Comparison of ENCODE assay signal across 15 cellular contexts in the genomic region with DNA sequence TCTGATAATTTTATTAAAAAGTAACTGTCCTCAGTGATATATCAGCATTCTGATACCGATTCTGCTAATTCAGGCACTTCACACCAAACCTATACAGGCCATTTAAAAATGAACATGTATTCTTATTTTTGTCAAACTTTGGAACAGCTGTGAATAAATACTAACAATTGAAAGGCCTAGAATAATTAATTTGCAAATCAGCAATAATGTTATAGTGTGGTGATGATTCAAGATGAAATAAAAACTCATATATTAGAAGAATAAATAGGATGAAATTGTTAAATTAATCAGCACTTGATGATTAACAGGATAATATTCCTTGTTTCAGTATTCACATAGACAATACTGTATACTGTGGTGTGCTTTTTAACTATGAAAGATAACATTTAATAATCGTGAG. TPM values are rescaled to one million over a fixed set of nuclear protein-coding genes. Genes with fewer than 3 reads are reported as not detected.
A peak's percentile ranks its signal among the peaks of the same experiment; 100 is the strongest.
DNase-seq lines count a peak whose midpoint lies in the region; ATAC-seq and TF ChIP-seq lines count a peak whose summit lies in the region.
"Had no signal": no experiment of that assay in that cellular context is flagged by ENCODE, and none has a peak within 500 bp of the region (broad histone marks: within the 10 kb centered on the region; RNA-seq: fewer than 3 reads in every experiment).

No MANE protein-coding gene starts in this region.

- H3K4me1 ChIP-seq in HEK293 (ENCODE audit: control insufficient read depth, insufficient read depth, low read length) (peaks cover 21% of the 10 kb centered on the region), ascending aorta (no peaks in the 10 kb centered on the region), skeletal muscle satellite cell (ENCODE audit: control insufficient read depth, insufficient read depth, low read length) (peaks cover 25% of the 10 kb centered on the region), PC-9 (replicated peaks; ENCODE audit: insufficient read depth) (peaks cover 10% of the 10 kb centered on the region)
- H3K4me1 ChIP-seq: prostate gland had no signal

- no peaks in the 10 kb centered on the region for H3K36me3 ChIP-seq in HEK293 (ENCODE audit: control insufficient read depth in 2 of 2, insufficient read depth in 1 of 2, low read length in 2 of 2)
- H3K36me3 ChIP-seq in ascending aorta = no peaks in the 10 kb centered on the region
- no peaks in the 10 kb centered on the region for H3K36me3 ChIP-seq in skeletal muscle satellite cell (ENCODE audit: insufficient read depth, low read length)
- H3K36me3 ChIP-seq in PC-9 (ENCODE audit: low read depth) = no peaks in the 10 kb centered on the region
- H3K36me3 ChIP-seq: prostate gland had no signal

- H3K27me3 ChIP-seq in ascending aorta (no peaks in the 10 kb centered on the region), skeletal muscle satellite cell (ENCODE audit: control insufficient read depth, insufficient read depth, low read length) (no peaks in the 10 kb centered on the region), PC-9 (ENCODE audit: insufficient read depth, low read depth) (no peaks in the 10 kb centered on the region)

- H3K4me2 ChIP-seq in skeletal muscle satellite cell (ENCODE audit: low read length) = peak overlapping the region; percentile 98
- no peak overlapping the region for H3K4me2 ChIP-seq in PC-9
- H3K4me2 ChIP-seq: hepatocyte had no signal

- H3K9me3 Mint-ChIP-seq in CD14-positive monocyte = peaks cover 0 to 5% (median 1%) of the 10 kb centered on the region in 7 donors
- H3K9me3 Mint-ChIP-seq in stimulated activated naive CD8-positive, alpha-beta T cell treated with anti-CD3 and anti-CD28 coated beads, Interleukin-15, amount 100 ng/mL, for 72 hours = no peaks in the 10 kb centered on the region
- H3K9me3 Mint-ChIP-seq: WTC11 had no signal

- no peaks in the 10 kb centered on the region for H3K79me2 ChIP-seq in PC-9 (ENCODE audit: low read depth)
- H3K79me2 ChIP-seq: hepatocyte had no signal

- no TSS peak for BruUV-seq in PC-9 (replicated peaks; lab: Mats Ljungman, UMichigan)

- no peaks in the 10 kb centered on the region for H4K20me1 ChIP-seq in PC-9 (ENCODE audit: insufficient read depth)

- H3K4me3 Mint-ChIP-seq in CD14-positive monocyte = peak overlapping the region in 1 of 2 donors; percentile 69
- no peak overlapping the region for H3K4me3 Mint-ChIP-seq in stimulated activated naive CD8-positive, alpha-beta T cell treated with anti-CD3 and anti-CD28 coated beads, Interleukin-15, amount 100 ng/mL, for 72 hours
- H3K4me3 Mint-ChIP-seq: WTC11 had no signal

- H3K9ac ChIP-seq in skeletal muscle satellite cell (ENCODE audit: low read depth, low read length) = peak overlapping the region; percentile 99

- intact Hi-C loops in ascending aorta (cut with DNase I) (loop anchor here (10.0 kb wide), 1 partner anchor 535 kb away; the partner anchor contains the start of gene EPS15), CD14-positive monocyte (cut with micrococcal nuclease) (loop anchor here in 1 of 2 donors (10.0 kb wide), 1 partner anchor 185 kb away; no protein-coding TSS in a partner anchor), PC-9 (cut with micrococcal nuclease; ENCODE audit: unreplicated experiment) (no loop called here)

- H3K4me3 ChIP-seq in HEK293 (ENCODE audit: low read depth, low read length) (peak overlapping the region; percentile 98), ascending aorta (peak overlapping the region; percentile 3 to 87), skeletal muscle satellite cell (ENCODE audit: low read length) (peak overlapping the region; percentile 96), PC-9 (no peak overlapping the region)
- H3K4me3 ChIP-seq: hepatocyte, lung, prostate gland had no signal

- CTCF ChIA-PET in HEK293 (lab: Yijun Ruan, JAX) (interaction anchor here (1.4 to 3.2 kb wide), 2 partner anchors 10 to 18 kb away, joined by 9 to 13 read pairs; partner anchors contain the start of genes CDKN2C and FAF1), PC-9 (lab: Charles Lee) (interaction anchor here (0.6 kb wide), 1 partner anchor 282 kb away, joined by 6 read pairs; no protein-coding TSS in a partner anchor)

- peaks cover 59 to 70% (median 61%) of the 10 kb centered on the region in 3 donors for H3K27me3 Mint-ChIP-seq in CD14-positive monocyte (ENCODE audit: low read depth in 3 of 3)
- peaks cover 22% of the 10 kb centered on the region for H3K27me3 Mint-ChIP-seq in stimulated activated naive CD8-positive, alpha-beta T cell treated with anti-CD3 and anti-CD28 coated beads, Interleukin-15, amount 100 ng/mL, for 72 hours

- DNase-seq in NCI-H446 treated with DMSO at 0.1 percent for 48 hours (lab: John Stamatoyannopoulos, UW) (peak; percentile 54), NCI-H446 (lab: John Stamatoyannopoulos, UW) (no peak), ascending aorta (ENCODE audit: low spot score in 2 of 2) (no peak), CD14-positive monocyte (ENCODE audit: low spot score) (no peak), PC-9 (no peak)
- DNase-seq in stimulated activated naive CD8-positive, alpha-beta T cell treated with anti-CD3 and anti-CD28 coated beads, Interleukin-15, amount 100 ng/mL, for 72 hours = no peak
- DNase-seq: activated T-cell treated with anti-CD3 and anti-CD28 coated beads, Interleukin-2, amount 50 U/mL, for 1 hour; trophoblast cell had no signal

- H2AFZ ChIP-seq in PC-9 = no peak overlapping the region
- H2AFZ ChIP-seq: hepatocyte had no signal

- H3F3A ChIP-seq in PC-9 (ENCODE audit: insufficient read depth, low read depth) = no peaks in the 10 kb centered on the region; the same call in 1 of the 2 replicates

- H3K27ac Mint-ChIP-seq in CD14-positive monocyte = no peak overlapping the region
- no peak overlapping the region for H3K27ac Mint-ChIP-seq in stimulated activated naive CD8-positive, alpha-beta T cell treated with anti-CD3 and anti-CD28 coated beads, Interleukin-15, amount 100 ng/mL, for 72 hours
- H3K27ac Mint-ChIP-seq: WTC11 had no signal

- H3K4me1 Mint-ChIP-seq in CD14-positive monocyte = peaks cover 20% of the 10 kb centered on the region
- H3K4me1 Mint-ChIP-seq in stimulated activated naive CD8-positive, alpha-beta T cell treated with anti-CD3 and anti-CD28 coated beads, Interleukin-15, amount 100 ng/mL, for 72 hours = peaks cover 23% of the 10 kb centered on the region

- H3K36me3 Mint-ChIP-seq in CD14-positive monocyte = peaks cover 10 to 15% of the 10 kb centered on the region in 2 donors
- H3K36me3 Mint-ChIP-seq: WTC11 had no signal

- H3K27ac ChIP-seq in HEK293 (ENCODE audit: extremely low read depth, low read depth, low read length) (no peak overlapping the region), ascending aorta (peak overlapping the region; percentile 92), PC-9 (no peak overlapping the region)
- H3K27ac ChIP-seq: hepatocyte, RWPE1 had no signal

- H3K9me3 ChIP-seq in HEK293 (ENCODE audit: control insufficient read depth, insufficient read depth, low read depth, low read length) (no peaks in the 10 kb centered on the region), ascending aorta (no peaks in the 10 kb centered on the region), skeletal muscle satellite cell (replicated peaks; ENCODE audit: low read length) (no peaks in the 10 kb centered on the region), PC-9 (ENCODE audit: insufficient read depth, low read depth) (no peaks in the 10 kb centered on the region)
- H3K9me3 ChIP-seq: prostate gland had no signal

- POLR2A ChIA-PET in HEK293 (lab: Yijun Ruan, JAX) (interaction anchor here (8.1 kb wide), 1 partner anchor 11 kb away, joined by 157 read pairs; the partner anchor contains the start of gene CDKN2C), PC-9 (lab: Charles Lee; ENCODE audit: unreplicated experiment) (no interaction called here)

- TF ChIP-seq CTCF in HEK293 (tag by site-specific recombination; IDR thresholded peaks at IDR 0.05) (no peak), ascending aorta (IDR thresholded peaks at IDR 0.05) (no peak), CD14-positive monocyte (IDR thresholded peaks at IDR 0.05) (no peak), PC-9 (conservative IDR thresholded peaks at IDR 0.05) (no peak)

- H3K9me2 ChIP-seq in PC-9 (ENCODE audit: insufficient read depth) = no peaks in the 10 kb centered on the region

- no peak for ATAC-seq in stimulated activated naive CD8-positive, alpha-beta T cell treated with anti-CD3 and anti-CD28 coated beads, Interleukin-15, amount 100 ng/mL, for 72 hours
- ATAC-seq: WTC11 had no signal

TF ChIP-seq in HEK293, 187 proteins besides CTCF, POLR2A, EP300 and RAD21 (continues in another document):
- TF ChIP-seq ZNF133 (tag by site-specific recombination; IDR thresholded peaks at IDR 0.05) (no peak), ZNF624 (tag by site-specific recombination; IDR thresholded peaks at IDR 0.05) (no peak), IKZF3 (tag by site-specific recombination; IDR thresholded peaks at IDR 0.05) (no peak), ZNF654 (tag by site-specific recombination; IDR thresholded peaks at IDR 0.05; ENCODE audit: low read depth) (no peak), ZBTB11 (tag by site-specific recombination; conservative IDR thresholded peaks at IDR 0.05; ENCODE audit: low read depth) (no peak)

RNA-seq across cellular contexts. Expression of gene CDKN2C, which starts 9.9 kb away (rescaled TPM):
- total RNA-seq in ascending aorta = 2.4 TPM
- 8.6 and 21.6 TPM in 2 replicates for total RNA-seq in skeletal muscle satellite cell (2012; rRNA removed)
- 1 to 10 TPM; 5.3 to 7.4 TPM for polyA plus RNA-seq in CD14-positive monocyte
- total RNA-seq in PC-9 (2021) = 16.1 and 17.1 TPM in 2 replicates
- total RNA-seq: WTC11 had no signal

RNA-seq across cellular contexts. Expression of gene FAF1, which starts 19.9 kb away (rescaled TPM):
- total RNA-seq in ascending aorta (16.4 TPM), PC-9 (2021) (99.2 and 105 TPM in 2 replicates)
- total RNA-seq in skeletal muscle satellite cell (2012; rRNA removed) = 51.1 and 61.6 TPM in 2 replicates
- polyA plus RNA-seq in CD14-positive monocyte = 10 to 100 TPM; 16.9 to 29.6 TPM

Comparison
In these comparisons a context has a peak if more than half of its experiments do, and no peak if none do; other contexts are left out.
1. H3K27ac ChIP-seq: peak in ascending aorta (2 of 2); none in HEK293 (single experiment) and PC-9 (single experiment).